In genomic region chr10:89236221-89236620, GRCh38 we compare ENCODE assay signal across 17 cellular contexts. TPM values are rescaled to one million over a fixed set of nuclear protein-coding genes. Genes with fewer than 3 reads are reported as not detected.
DNase-seq lines count a peak whose midpoint lies in the region; ATAC-seq and TF ChIP-seq lines count a peak whose summit lies in the region.
"Had no signal": no experiment of that assay in that cellular context is flagged by ENCODE, and none has a peak within 500 bp of the region (broad histone marks: within the 10 kb centered on the region; RNA-seq: fewer than 3 reads in every experiment).

No MANE protein-coding gene starts in this region.

- H3K4me3 ChIP-seq in adipocyte (ENCODE audit: low read length) (no peak overlapping the region), fibroblast of mammary gland (ENCODE audit: control insufficient read depth, low read depth, low read length) (no peak overlapping the region), SK-N-SH (ENCODE audit: low read depth in 2 of 2, low read length in 1 of 2) (no peak overlapping the region)
- H3K4me3 ChIP-seq: BLaER1 treated with 17β-estradiol and CSF1 and Interleukin-3, amounts not matched to agents 10 nM and 100 nM had no signal

- no peaks in the 10 kb centered on the region for H3F3A ChIP-seq in SK-N-SH (replicated peaks; ENCODE audit: insufficient read depth)

- no peaks in the 10 kb centered on the region; the same call in 1 of the 2 replicates for H3K79me2 ChIP-seq in SK-N-SH (ENCODE audit: insufficient read depth)

- H4K20me1 ChIP-seq in SK-N-SH (ENCODE audit: insufficient read depth): no peaks in the 10 kb centered on the region
- H4K20me1 ChIP-seq: BLaER1 treated with 17β-estradiol and CSF1 and Interleukin-3, amounts not matched to agents 10 nM and 100 nM had no signal

- H3K9me3 ChIP-seq in adipocyte (ENCODE audit: control insufficient read depth, low read length): no peaks in the 10 kb centered on the region
- no peaks in the 10 kb centered on the region for H3K9me3 ChIP-seq in SK-N-SH

- no peak for TF ChIP-seq CTCF in fibroblast of mammary gland (conservative IDR thresholded peaks at IDR 0.05; ENCODE audit: control insufficient read depth, insufficient read depth, low read depth, low read length)
- TF ChIP-seq CTCF in SK-N-SH (IDR thresholded peaks at IDR 0.05): no peak

- peak overlapping the region; percentile 13 for H3K27ac ChIP-seq in substantia nigra (ENCODE audit: low read depth, low read length, poor library complexity, severe bottlenecking)
- H3K27ac ChIP-seq in SK-N-SH (ENCODE audit: low read depth in 2 of 2, low read length in 1 of 2): no peak overlapping the region

- H3K9ac ChIP-seq in adipocyte (ENCODE audit: low read length): peak overlapping the region; percentile 23
- H3K9ac ChIP-seq in SK-N-SH: no peak overlapping the region

- ATAC-seq in HG02870 (IDR thresholded peaks at IDR 0.05; ENCODE audit: unreplicated experiment): no peak
- ATAC-seq: HCT116 had no signal

- no peak for TF ChIP-seq RAD21 in SK-N-SH (IDR thresholded peaks at IDR 0.05; ENCODE audit: low read length)

- CTCF ChIA-PET in SK-N-SH (lab: Yijun Ruan, JAX): interaction anchor here (0.7 to 2.7 kb wide), 3 partner anchors 18 to 1036 kb away, joined by 4 to 15 read pairs (median 11); no protein-coding TSS in a partner anchor

- H3K27me3 ChIP-seq in adipocyte (replicated peaks; ENCODE audit: control insufficient read depth, insufficient read depth, low read length) (no peaks in the 10 kb centered on the region), SK-N-SH (ENCODE audit: insufficient read depth) (no peaks in the 10 kb centered on the region)
- H3K27me3 ChIP-seq: BLaER1 treated with 17β-estradiol and CSF1 and Interleukin-3, amounts not matched to agents 10 nM and 100 nM had no signal

- TF ChIP-seq EP300 in SK-N-SH (IDR thresholded peaks at IDR 0.05; ENCODE audit: borderline replicate concordance in 1 of 2, low read depth in 1 of 2, low read length in 1 of 2): no peak

- H3K4me1 ChIP-seq in adipocyte (ENCODE audit: control insufficient read depth, insufficient read depth, low read length) (peaks cover 40% of the 10 kb centered on the region), SK-N-SH (ENCODE audit: control insufficient read depth in 1 of 2, insufficient read depth in 2 of 2, low read depth in 1 of 2, low read length in 1 of 2) (no peaks in the 10 kb centered on the region)

- no peak overlapping the region for H2AFZ ChIP-seq in SK-N-SH (ENCODE audit: low read depth)

- peak; percentile 50 for DNase-seq in CD1c-positive myeloid dendritic cell (ENCODE audit: extremely low spot score)
- peak; percentile 70 for DNase-seq in adipocyte (ENCODE audit: low read depth)
- DNase-seq in fibroblast of mammary gland (ENCODE audit: low read depth): peak; percentile 62
- no peak for DNase-seq in substantia nigra (lab: John Stamatoyannopoulos, UW)
- no peak for DNase-seq in SK-N-SH
- no peak for DNase-seq in COR-L47 (lab: John Stamatoyannopoulos, UW)
- DNase-seq: ACHN; DMS 273 treated with DMSO at 0.1 percent for 48 hours; KBM-7; NCI-H1417; NCI-H187 treated with DMSO at 0.1 percent for 48 hours; NCI-H446; NK-92 treated with Interleukin-12 subunit alpha and Interleukin-12 subunit beta, amount 100 ng/mL, for 24 hours; SHP77 had no signal

- WGBS in SK-N-SH (ENCODE audit: low lambda C conversion rate): 59% methylated on average over 3 of the region's 3 CpGs

- peaks cover 31% of the 10 kb centered on the region for H3K36me3 ChIP-seq in adipocyte (ENCODE audit: control insufficient read depth, insufficient read depth, low read length, severe bottlenecking)
- peaks cover 0 to 6% of the 10 kb centered on the region in 2 experiments for H3K36me3 ChIP-seq in SK-N-SH (replicated peaks in 1 of 2; ENCODE audit: control insufficient read depth in 1 of 2, insufficient read depth in 2 of 2, low read length in 1 of 2)

- H3K4me2 ChIP-seq in SK-N-SH: no peak overlapping the region

- POLR2A ChIA-PET in SK-N-SH (lab: Yijun Ruan, JAX): no interaction called here

- H3K9me2 ChIP-seq in SK-N-SH: no peaks in the 10 kb centered on the region

TF ChIP-seq in SK-N-SH, 30 proteins besides CTCF, POLR2A, EP300 and RAD21:
- TF ChIP-seq MXI1 (IDR thresholded peaks at IDR 0.05; ENCODE audit: low read depth, low read length) (no peak), TCF12 (IDR thresholded peaks at IDR 0.05) (no peak), JUND (IDR thresholded peaks at IDR 0.05) (no peak), ZBTB33 (IDR thresholded peaks at IDR 0.05; ENCODE audit: borderline replicate concordance, low read depth) (no peak), FOXJ3 (CRISPR knock-in tag; IDR thresholded peaks at IDR 0.05) (no peak), EZH2phosphoT487 (IDR thresholded peaks at IDR 0.05; ENCODE audit: borderline replicate concordance, low read depth) (no peak), TEAD4 (IDR thresholded peaks at IDR 0.05; ENCODE audit: borderline replicate concordance, insufficient read depth) (no peak), MAX (IDR thresholded peaks at IDR 0.05; ENCODE audit: low read depth) (no peak), SMC3 (IDR thresholded peaks at IDR 0.05; ENCODE audit: low read depth, low read length) (no peak), USF1 (IDR thresholded peaks at IDR 0.05; ENCODE audit: borderline replicate concordance, low read depth) (no peak), SIN3A (IDR thresholded peaks at IDR 0.05; ENCODE audit: borderline replicate concordance, low read depth, low read length) (no peak), POLR2AphosphoS5 (IDR thresholded peaks at IDR 0.05; ENCODE audit: low read depth, low read length) (no peak), FOSL2 (IDR thresholded peaks at IDR 0.05; ENCODE audit: borderline replicate concordance, low read depth) (no peak), NRF1 (IDR thresholded peaks at IDR 0.05; ENCODE audit: low read depth, low read length) (no peak), IRF3 (IDR thresholded peaks at IDR 0.05; ENCODE audit: low read depth, low read length) (no peak)

RNA-seq across cellular contexts. Expression of gene LIPA, which starts 15.4 kb away (rescaled TPM):
- polyA plus RNA-seq in SK-N-SH (2012; rRNA removed): 43.2 and 63.2 TPM in 2 replicates
- 60.7 and 61.2 TPM in 2 replicates for polyA plus RNA-seq in SK-N-SH (2012; cell fraction: cytosol; rRNA removed)
- 15.3 and 45.5 TPM in 2 replicates for polyA plus RNA-seq in SK-N-SH (2012; cell fraction: nucleus; rRNA removed)

RNA-seq across cellular contexts. Expression of gene CH25H, which starts 29.1 kb away (rescaled TPM):
- polyA plus RNA-seq in SK-N-SH (2012; rRNA removed): not detected in 2 replicates
- 0.03 TPM in 1 of 2 replicates, not detected in the other for polyA plus RNA-seq in SK-N-SH (2012; cell fraction: cytosol; rRNA removed)
- polyA plus RNA-seq in SK-N-SH (2012; cell fraction: nucleus; rRNA removed): 0.05 TPM in 1 of 2 replicates, not detected in the other

Comparison
In these comparisons a context has a peak if more than half of its experiments do, and no peak if none do; other contexts are left out.
1. DNase-seq: peak in CD1c-positive myeloid dendritic cell (single experiment), adipocyte (single experiment) and fibroblast of mammary gland (single experiment); none in substantia nigra (0 of 49), SK-N-SH (single experiment) and COR-L47 (single experiment).